1 cellular context compared by ENCODE assay signal in genomic region chr14:75126121-75126544, GRCh38.
TF ChIP-seq lines count a peak whose summit lies in the region.

No MANE protein-coding gene starts in this region.

TF ChIP-seq in H1, 55 proteins besides CTCF, POLR2A, EP300 and RAD21:
- TF ChIP-seq NANOG (IDR thresholded peaks at IDR 0.05; ENCODE audit: insufficient read depth, low read depth, low read length, poor library complexity, severe bottlenecking) (no peak), TCF12 (IDR thresholded peaks at IDR 0.05; ENCODE audit: low read depth, low read length) (no peak), SP4 (IDR thresholded peaks at IDR 0.05; ENCODE audit: low read length) (no peak), ASH2L (IDR thresholded peaks at IDR 0.05; ENCODE audit: low read length) (no peak), CREB1 (IDR thresholded peaks at IDR 0.05) (no peak), RBBP5 (IDR thresholded peaks at IDR 0.05; ENCODE audit: borderline replicate concordance, low read depth, low read length) (no peak), MAFK (IDR thresholded peaks at IDR 0.05; ENCODE audit: low read depth, low read length) (no peak), TBP (IDR thresholded peaks at IDR 0.05; ENCODE audit: low read depth, low read length) (no peak)
